10 cellular contexts compared by ENCODE assay signal in the genomic region with DNA sequence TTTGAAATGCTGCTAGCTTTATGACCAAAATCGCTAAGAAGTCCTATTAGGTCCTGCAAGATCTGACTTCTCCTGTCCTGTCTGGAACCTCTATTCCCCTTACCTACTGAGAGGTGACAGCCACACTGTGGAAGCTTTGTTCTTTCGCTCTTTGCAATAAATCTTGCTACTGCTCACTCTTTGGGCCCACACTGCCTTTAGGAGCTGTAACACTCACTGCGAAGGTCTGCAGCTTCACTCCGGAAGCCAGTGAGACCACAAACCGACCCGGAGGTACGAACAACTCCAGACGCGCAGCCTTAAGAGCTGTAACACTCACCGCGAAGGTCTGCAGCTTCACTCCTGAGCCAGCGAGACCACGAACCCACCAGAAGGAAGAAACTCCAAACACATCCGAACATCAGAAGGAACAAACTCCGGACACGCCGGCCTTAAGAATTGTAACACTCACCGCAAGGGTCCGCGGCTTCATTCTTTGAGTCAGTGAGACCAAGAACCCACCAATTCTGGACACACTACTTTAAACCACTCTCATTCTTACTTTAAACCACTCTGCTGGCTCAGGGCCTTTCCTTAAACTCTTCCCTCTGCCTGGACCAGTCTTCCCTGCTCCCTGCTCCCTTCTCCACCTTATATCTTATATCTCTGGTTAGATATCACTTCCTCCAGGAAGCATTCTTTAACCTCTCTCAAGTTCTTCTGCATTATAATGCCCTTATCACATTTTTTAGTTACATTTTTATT. TPM values are rescaled to one million over a fixed set of nuclear protein-coding genes. Genes with fewer than 3 reads are reported as not detected.
A peak's percentile ranks its signal among the peaks of the same experiment; 100 is the strongest.
DNase-seq lines count a peak whose midpoint lies in the region; ATAC-seq and TF ChIP-seq lines count a peak whose summit lies in the region.
"Not testable (repeated sequence)": the region's sequence is repeated elsewhere in the genome, so short reads cannot be mapped to it uniquely, and the experiment has no call there.
"Had no signal": no experiment of that assay in that cellular context is flagged by ENCODE, and none has a peak within 500 bp of the region (broad histone marks: within the 10 kb centered on the region; RNA-seq: fewer than 3 reads in every experiment).

No MANE protein-coding gene starts in this region.

- not testable (repeated sequence) for ATAC-seq in CD4-positive, alpha-beta T cell (ENCODE audit: poor library complexity)
- peak; percentile 49 for ATAC-seq in activated CD8-positive, alpha-beta T cell treated with anti-CD3 and anti-CD28 coated beads, Interleukin-2, amount 10 ng/mL, durations not matched to agents 7 days and 5 days

- TF ChIP-seq CTCF in CD4-positive, alpha-beta T cell (IDR thresholded peaks at IDR 0.05); nephron progenitor cell (IDR thresholded peaks at IDR 0.05): not testable (repeated sequence)

- H3K27me3 Mint-ChIP-seq in CD4-positive, alpha-beta T cell; activated CD8-positive, alpha-beta T cell treated with anti-CD3 and anti-CD28 coated beads, Interleukin-2, amount 10 ng/mL, durations not matched to agents 7 days and 5 days (ENCODE audit: low read depth); dendritic cell treated with granulocyte-macrophage colony-stimulating factor and Interleukin-4, amounts not matched to agents 40 ng/mL and 50 ng/mL, for 4 days; nephron progenitor cell (ENCODE audit: low read depth, poor library complexity); stimulated activated naive CD8-positive, alpha-beta T cell treated with anti-CD3 and anti-CD28 coated beads, Interleukin-15, Interleukin-2, amounts not matched to agents 100 ng/mL and 50 ng/mL, for 24 hours: not testable (repeated sequence)

- intact Hi-C loops in CD4-positive, alpha-beta T cell (cut with DNase I, micrococcal nuclease); dendritic cell treated with granulocyte-macrophage colony-stimulating factor and Interleukin-4, amounts not matched to agents 40 ng/mL and 50 ng/mL, for 4 days (cut with micrococcal nuclease): not testable (repeated sequence)

- peak overlapping the region; percentile 55 for H3K27ac Mint-ChIP-seq in CD4-positive, alpha-beta T cell
- H3K27ac Mint-ChIP-seq in activated CD8-positive, alpha-beta T cell treated with anti-CD3 and anti-CD28 coated beads, Interleukin-2, amount 10 ng/mL, durations not matched to agents 7 days and 5 days = peak overlapping the region; percentile 56
- not testable (repeated sequence) for H3K27ac Mint-ChIP-seq in dendritic cell treated with granulocyte-macrophage colony-stimulating factor and Interleukin-4, amounts not matched to agents 40 ng/mL and 50 ng/mL, for 4 days; stimulated activated naive CD8-positive, alpha-beta T cell treated with anti-CD3 and anti-CD28 coated beads, Interleukin-15, Interleukin-2, amounts not matched to agents 100 ng/mL and 50 ng/mL, for 24 hours
- H3K27ac Mint-ChIP-seq in nephron progenitor cell = peak overlapping the region; percentile 30

- peaks cover 27% of the 10 kb centered on the region for H3K4me1 Mint-ChIP-seq in CD4-positive, alpha-beta T cell (ENCODE audit: low read depth)
- peaks cover 14% of the 10 kb centered on the region for H3K4me1 Mint-ChIP-seq in activated CD8-positive, alpha-beta T cell treated with anti-CD3 and anti-CD28 coated beads, Interleukin-2, amount 10 ng/mL, durations not matched to agents 7 days and 5 days (ENCODE audit: low read depth)
- H3K4me1 Mint-ChIP-seq in dendritic cell treated with granulocyte-macrophage colony-stimulating factor and Interleukin-4, amounts not matched to agents 40 ng/mL and 50 ng/mL, for 4 days (ENCODE audit: low read depth); nephron progenitor cell: not testable (repeated sequence)
- peaks cover 15% of the 10 kb centered on the region for H3K4me1 Mint-ChIP-seq in stimulated activated naive CD8-positive, alpha-beta T cell treated with anti-CD3 and anti-CD28 coated beads, Interleukin-15, Interleukin-2, amounts not matched to agents 100 ng/mL and 50 ng/mL, for 24 hours (ENCODE audit: low read depth)

- H3K36me3 Mint-ChIP-seq in CD4-positive, alpha-beta T cell (ENCODE audit: low read depth); activated CD8-positive, alpha-beta T cell treated with anti-CD3 and anti-CD28 coated beads, Interleukin-2, amount 10 ng/mL, durations not matched to agents 7 days and 5 days (ENCODE audit: low read depth); dendritic cell treated with granulocyte-macrophage colony-stimulating factor and Interleukin-4, amounts not matched to agents 40 ng/mL and 50 ng/mL, for 4 days (ENCODE audit: low read depth); nephron progenitor cell (ENCODE audit: low read depth); stimulated activated naive CD8-positive, alpha-beta T cell treated with anti-CD3 and anti-CD28 coated beads, Interleukin-15, Interleukin-2, amounts not matched to agents 100 ng/mL and 50 ng/mL, for 24 hours (ENCODE audit: low read depth): not testable (repeated sequence)

- H3K27ac ChIP-seq in CD4-positive, alpha-beta T cell (ENCODE audit: low read depth, low read length) = not testable (repeated sequence)

- POLR2A ChIA-PET in CD4-positive, alpha-beta T cell (lab: Charles Lee); activated CD8-positive, alpha-beta T cell treated with anti-CD3 and anti-CD28 coated beads, Interleukin-2, amount 10 ng/mL, durations not matched to agents 7 days and 5 days (lab: Charles Lee): not testable (repeated sequence)

- peak overlapping the region; percentile 38 for H3K4me3 ChIP-seq in Jurkat, Clone E6-1 (ENCODE audit: low read length)

- CTCF ChIA-PET in CD4-positive, alpha-beta T cell (lab: Charles Lee); activated CD8-positive, alpha-beta T cell treated with anti-CD3 and anti-CD28 coated beads, Interleukin-2, amount 10 ng/mL, durations not matched to agents 7 days and 5 days (lab: Charles Lee): not testable (repeated sequence)

- not testable (repeated sequence) for H3K9me3 Mint-ChIP-seq in CD4-positive, alpha-beta T cell; activated CD8-positive, alpha-beta T cell treated with anti-CD3 and anti-CD28 coated beads, Interleukin-2, amount 10 ng/mL, durations not matched to agents 7 days and 5 days (ENCODE audit: insufficient read depth); dendritic cell treated with granulocyte-macrophage colony-stimulating factor and Interleukin-4, amounts not matched to agents 40 ng/mL and 50 ng/mL, for 4 days; nephron progenitor cell; stimulated activated naive CD8-positive, alpha-beta T cell treated with anti-CD3 and anti-CD28 coated beads, Interleukin-15, Interleukin-2, amounts not matched to agents 100 ng/mL and 50 ng/mL, for 24 hours

- H3K27me3 ChIP-seq in CD4-positive, alpha-beta T cell (ENCODE audit: control insufficient read depth, insufficient read depth, low read length) = not testable (repeated sequence)

- peak in 4 of 10 experiments; percentile 12 to 26 (median 16) for DNase-seq in CD4-positive, alpha-beta T cell
- peak; percentile 72 for DNase-seq in Jurkat, Clone E6-1 (ENCODE audit: low read depth, low spot score)
- DNase-seq in T-helper 22 cell (ENCODE audit: low read depth) (peak; percentile 23), activated gamma-delta T cell treated with Interleukin-2 at 50 U/mL for 16 hours (peak; percentile 23)
- DNase-seq in activated CD8-positive, alpha-beta T cell treated with anti-CD3 and anti-CD28 coated beads, Interleukin-2, amount 10 ng/mL, durations not matched to agents 7 days and 5 days = peak; percentile 61
- DNase-seq in nephron progenitor cell = not testable (repeated sequence)

- H3K4me3 Mint-ChIP-seq in CD4-positive, alpha-beta T cell = peak overlapping the region; percentile 75
- peak overlapping the region; percentile 37 for H3K4me3 Mint-ChIP-seq in activated CD8-positive, alpha-beta T cell treated with anti-CD3 and anti-CD28 coated beads, Interleukin-2, amount 10 ng/mL, durations not matched to agents 7 days and 5 days
- peak overlapping the region; percentile 45 for H3K4me3 Mint-ChIP-seq in dendritic cell treated with granulocyte-macrophage colony-stimulating factor and Interleukin-4, amounts not matched to agents 40 ng/mL and 50 ng/mL, for 4 days
- H3K4me3 Mint-ChIP-seq in nephron progenitor cell = not testable (repeated sequence)
- H3K4me3 Mint-ChIP-seq in stimulated activated naive CD8-positive, alpha-beta T cell treated with anti-CD3 and anti-CD28 coated beads, Interleukin-15, Interleukin-2, amounts not matched to agents 100 ng/mL and 50 ng/mL, for 24 hours = peak overlapping the region; percentile 56

- not testable (repeated sequence) for H3K9me3 ChIP-seq in CD4-positive, alpha-beta T cell (ENCODE audit: control insufficient read depth, low read length)

RNA-seq across cellular contexts. Expression of a gene that starts 25.2 kb away (rescaled TPM):
- not detected for total RNA-seq in CD4-positive, alpha-beta T cell
- not detected for polyA plus RNA-seq in Jurkat, Clone E6-1 (2012; ENCODE audit: insufficient read depth, insufficient read length)
- total RNA-seq in activated CD8-positive, alpha-beta T cell treated with anti-CD3 and anti-CD28 coated beads, Interleukin-2, amount 10 ng/mL, durations not matched to agents 7 days and 5 days = not detected
- total RNA-seq: activated T-helper 2 cell treated with anti-CD3 and anti-CD28 coated beads, Interferon-gamma antibody, Interleukin-2, Interleukin-4, amounts not matched to agents 10 μg/mL and 5 μg/mL and 100 μg/mL, durations not matched to agents 14 hours and 24 hours and 36 hours; T-helper 1 cell treated with Interleukin-12 subunit alpha and Interleukin-12 subunit beta and Interleukin-4 antibody, amounts not matched to agents 30 ng/mL and 1 ng/mL, for 36 hours had no signal
